14 cellular contexts compared by ENCODE assay signal in genomic region chr3:12831582-12831866, GRCh38. TPM values are rescaled to one million over a fixed set of nuclear protein-coding genes. Genes with fewer than 3 reads are reported as not detected.
DNase-seq lines count a peak whose midpoint lies in the region; ATAC-seq and TF ChIP-seq lines count a peak whose summit lies in the region.
"Had no signal": no experiment of that assay in that cellular context is flagged by ENCODE, and none has a peak within 500 bp of the region (broad histone marks: within the 10 kb centered on the region; RNA-seq: fewer than 3 reads in every experiment).

No MANE protein-coding gene starts in this region.

- H3K27ac Mint-ChIP-seq in CD8-positive, alpha-beta T cell, result no peak overlapping the region
- H3K27ac Mint-ChIP-seq in chondrocyte (ENCODE audit: unreplicated experiment), result peak overlapping the region; percentile 22
- H3K27ac Mint-ChIP-seq in activated T-helper 1 cell treated with anti-CD3 and anti-CD28 coated beads, Interleukin-12 subunit alpha, Interleukin-12 subunit beta, Interleukin-2, Interleukin-4 antibody, amounts not matched to agents 30 ng/mL and 10 ng/mL and 1 ng/mL, durations not matched to agents 14 hours and 24 hours and 36 hours, result no peak overlapping the region

- no peak for DNase-seq in CD8-positive, alpha-beta T cell
- DNase-seq in NCI-H510A (lab: John Stamatoyannopoulos, UW) (peak; percentile 48), chondrocyte (ENCODE audit: low spot score) (no peak), stomach (no peak)
- DNase-seq in activated T-helper 1 cell treated with anti-CD3 and anti-CD28 coated beads, Interleukin-12 subunit alpha, Interleukin-12 subunit beta, Interleukin-2, Interleukin-4 antibody, amounts not matched to agents 30 ng/mL and 10 ng/mL and 1 ng/mL, durations not matched to agents 14 hours and 24 hours and 36 hours (ENCODE audit: low spot score), result no peak
- DNase-seq: caudate nucleus, KBM-7, NCI-H1694 treated with DMSO at 0.1 percent for 48 hours, transverse colon had no signal

- no peak overlapping the region for H3K4me3 ChIP-seq in CD8-positive, alpha-beta T cell (ENCODE audit: low read depth, low read length)
- H3K4me3 ChIP-seq in stomach, result no peak overlapping the region
- H3K4me3 ChIP-seq: prostate gland, transverse colon had no signal

- H3K27ac ChIP-seq in 22Rv1, result peak overlapping the region; percentile 27; the same call in 1 of the 2 replicates
- H3K27ac ChIP-seq in CD8-positive, alpha-beta T cell (ENCODE audit: low read depth, low read length), result no peak overlapping the region
- H3K27ac ChIP-seq in stomach, result no peak overlapping the region
- H3K27ac ChIP-seq: C4-2B, prostate gland, transverse colon had no signal

- intact Hi-C loops in CD8-positive, alpha-beta T cell (cut with DNase I, micrococcal nuclease), result loop anchor here in 1 of 2 experiments (10.0 kb wide), 1 partner anchor 1293 kb away; the partner anchor contains the start of genes CHCHD4 and TMEM43
- intact Hi-C loops in stomach (cut with DNase I; ENCODE audit: low total_unique reads), result no loop called here
- intact Hi-C loops in activated T-helper 1 cell treated with anti-CD3 and anti-CD28 coated beads, Interleukin-12 subunit alpha, Interleukin-12 subunit beta, Interleukin-2, Interleukin-4 antibody, amounts not matched to agents 30 ng/mL and 10 ng/mL and 1 ng/mL, durations not matched to agents 14 hours and 24 hours and 36 hours (cut with micrococcal nuclease), result no loop called here

- no peaks in the 10 kb centered on the region for H3K27me3 ChIP-seq in CD8-positive, alpha-beta T cell (ENCODE audit: insufficient read depth, low read length)
- H3K27me3 ChIP-seq in stomach, result no peaks in the 10 kb centered on the region
- H3K27me3 ChIP-seq: transverse colon had no signal

- H3K9me3 ChIP-seq in CD8-positive, alpha-beta T cell (ENCODE audit: low read length), result no peaks in the 10 kb centered on the region
- no peaks in the 10 kb centered on the region for H3K9me3 ChIP-seq in stomach
- H3K9me3 ChIP-seq: prostate gland, transverse colon had no signal

- POLR2A ChIA-PET in CD8-positive, alpha-beta T cell (lab: Charles Lee), result interaction anchor here (1.7 kb wide), 1 partner anchor 9 kb away, joined by 6 read pairs; no protein-coding TSS in a partner anchor

- H3K9me3 Mint-ChIP-seq in CD8-positive, alpha-beta T cell, result no peaks in the 10 kb centered on the region
- H3K9me3 Mint-ChIP-seq in chondrocyte (ENCODE audit: low read depth), result no peaks in the 10 kb centered on the region
- no peaks in the 10 kb centered on the region for H3K9me3 Mint-ChIP-seq in activated T-helper 1 cell treated with anti-CD3 and anti-CD28 coated beads, Interleukin-12 subunit alpha, Interleukin-12 subunit beta, Interleukin-2, Interleukin-4 antibody, amounts not matched to agents 30 ng/mL and 10 ng/mL and 1 ng/mL, durations not matched to agents 14 hours and 24 hours and 36 hours
- H3K9me3 Mint-ChIP-seq: activated naive CD4-positive, alpha-beta T cell treated with anti-CD3 and anti-CD28 coated beads, Interleukin-2, amount 50 U/mL, for 72 hours had no signal

- no peak for TF ChIP-seq EP300 in stomach (IDR thresholded peaks at IDR 0.05)

- H3K4me1 ChIP-seq in CD8-positive, alpha-beta T cell (ENCODE audit: insufficient read depth, low read length), result no peaks in the 10 kb centered on the region
- peaks cover 0 to under 1% (median 0%) of the 10 kb centered on the region in 4 donors for H3K4me1 ChIP-seq in stomach
- H3K4me1 ChIP-seq: prostate gland, transverse colon had no signal

- H3K36me3 Mint-ChIP-seq in CD8-positive, alpha-beta T cell, result peaks cover 63% of the 10 kb centered on the region
- peaks cover 24% of the 10 kb centered on the region for H3K36me3 Mint-ChIP-seq in chondrocyte (ENCODE audit: low read depth)
- peaks cover 49% of the 10 kb centered on the region for H3K36me3 Mint-ChIP-seq in activated T-helper 1 cell treated with anti-CD3 and anti-CD28 coated beads, Interleukin-12 subunit alpha, Interleukin-12 subunit beta, Interleukin-2, Interleukin-4 antibody, amounts not matched to agents 30 ng/mL and 10 ng/mL and 1 ng/mL, durations not matched to agents 14 hours and 24 hours and 36 hours (ENCODE audit: low read depth)

- no peak for TF ChIP-seq POLR2A in stomach (IDR thresholded peaks at IDR 0.05)

- no peaks in the 10 kb centered on the region for H3K27me3 Mint-ChIP-seq in CD8-positive, alpha-beta T cell (ENCODE audit: low read depth)
- H3K27me3 Mint-ChIP-seq in chondrocyte (ENCODE audit: low read depth), result no peaks in the 10 kb centered on the region
- H3K27me3 Mint-ChIP-seq in activated T-helper 1 cell treated with anti-CD3 and anti-CD28 coated beads, Interleukin-12 subunit alpha, Interleukin-12 subunit beta, Interleukin-2, Interleukin-4 antibody, amounts not matched to agents 30 ng/mL and 10 ng/mL and 1 ng/mL, durations not matched to agents 14 hours and 24 hours and 36 hours (ENCODE audit: insufficient read depth), result no peaks in the 10 kb centered on the region

- TF ChIP-seq CTCF in 22Rv1 (IDR thresholded peaks at IDR 0.05), result no peak
- TF ChIP-seq CTCF in CD8-positive, alpha-beta T cell (IDR thresholded peaks at IDR 0.05), result no peak
- no peak for TF ChIP-seq CTCF in chondrocyte (IDR thresholded peaks at IDR 0.05)
- no peak for TF ChIP-seq CTCF in stomach (IDR thresholded peaks at IDR 0.05)

- H3K4me3 Mint-ChIP-seq in CD8-positive, alpha-beta T cell, result no peak overlapping the region
- H3K4me3 Mint-ChIP-seq in chondrocyte (ENCODE audit: unreplicated experiment), result no peak overlapping the region
- H3K4me3 Mint-ChIP-seq in activated T-helper 1 cell treated with anti-CD3 and anti-CD28 coated beads, Interleukin-12 subunit alpha, Interleukin-12 subunit beta, Interleukin-2, Interleukin-4 antibody, amounts not matched to agents 30 ng/mL and 10 ng/mL and 1 ng/mL, durations not matched to agents 14 hours and 24 hours and 36 hours, result no peak overlapping the region

- WGBS in stomach, 5 donors, result 47 to 78% (median 65%) methylated on average over 2 of the region's 2 CpGs

- ATAC-seq in CD8-positive, alpha-beta T cell, result peak; percentile 24
- no peak for ATAC-seq in GM21723 (IDR thresholded peaks at IDR 0.05; ENCODE audit: unreplicated experiment)

- CTCF ChIA-PET in CD8-positive, alpha-beta T cell (lab: Charles Lee), result interaction anchor here (1.7 to 4.1 kb wide), 3 partner anchors 10 to 111 kb away, joined by 5 to 23 read pairs (median 16); partner anchors contain the start of gene RPL32

- H3K36me3 ChIP-seq in CD8-positive, alpha-beta T cell (ENCODE audit: insufficient read depth, low read length), result peaks cover 45% of the 10 kb centered on the region
- H3K36me3 ChIP-seq in stomach, result peaks cover 47 to 100% (median 78%) of the 10 kb centered on the region in 4 donors

- H3K4me1 Mint-ChIP-seq in CD8-positive, alpha-beta T cell (ENCODE audit: low read depth), result no peaks in the 10 kb centered on the region
- peaks cover 15% of the 10 kb centered on the region for H3K4me1 Mint-ChIP-seq in chondrocyte (ENCODE audit: low read depth)
- peaks cover 10% of the 10 kb centered on the region for H3K4me1 Mint-ChIP-seq in activated T-helper 1 cell treated with anti-CD3 and anti-CD28 coated beads, Interleukin-12 subunit alpha, Interleukin-12 subunit beta, Interleukin-2, Interleukin-4 antibody, amounts not matched to agents 30 ng/mL and 10 ng/mL and 1 ng/mL, durations not matched to agents 14 hours and 24 hours and 36 hours (ENCODE audit: low read depth)

RNA-seq across cellular contexts. Expression of gene RPL32, which starts 9.8 kb away (rescaled TPM):
- 1,000 to 10,000 TPM; 4,188 to 4,224 TPM for total RNA-seq in CD8-positive, alpha-beta T cell
- total RNA-seq in chondrocyte, result 960 to 1,087 TPM (median 972 TPM) in 3 replicates
- 1,000 to 10,000 TPM in 3 of 5 donors, 100 to 1,000 TPM in 1, 10 to 100 TPM in 1; 71.5 to 2,292 (median 1,389) TPM for total RNA-seq in stomach
- 1,000 to 10,000 TPM; 2,312 to 3,985 (median 3,806) TPM for polyA plus RNA-seq in stomach
- 1,952 and 1,970 TPM in 2 replicates for total RNA-seq in activated T-helper 1 cell treated with anti-CD3 and anti-CD28 coated beads, Interleukin-12 subunit alpha, Interleukin-12 subunit beta, Interleukin-2, Interleukin-4 antibody, amounts not matched to agents 30 ng/mL and 10 ng/mL and 1 ng/mL, durations not matched to agents 14 hours and 24 hours and 36 hours

RNA-seq across cellular contexts. Expression of gene CAND2, which starts 35.0 kb away (rescaled TPM):
- total RNA-seq in CD8-positive, alpha-beta T cell, result 1 to 10 TPM in 1 of 2 experiments, under 1 TPM in 1; 0.92 to 1.1 TPM
- total RNA-seq in chondrocyte (11.3 to 15.7 TPM (median 12.0 TPM) in 3 replicates), stomach (1 to 10 TPM in 4 of 5 donors, under 1 TPM in 1; under 0.01 to 5.3 (median 4.0) TPM)
- 1 to 10 TPM; 1.1 to 2.0 (median 1.2) TPM for polyA plus RNA-seq in stomach
- 0.29 TPM in 2 replicates for total RNA-seq in activated T-helper 1 cell treated with anti-CD3 and anti-CD28 coated beads, Interleukin-12 subunit alpha, Interleukin-12 subunit beta, Interleukin-2, Interleukin-4 antibody, amounts not matched to agents 30 ng/mL and 10 ng/mL and 1 ng/mL, durations not matched to agents 14 hours and 24 hours and 36 hours
